Comparison of ENCODE assay signal across 10 cellular contexts in the genomic region with DNA sequence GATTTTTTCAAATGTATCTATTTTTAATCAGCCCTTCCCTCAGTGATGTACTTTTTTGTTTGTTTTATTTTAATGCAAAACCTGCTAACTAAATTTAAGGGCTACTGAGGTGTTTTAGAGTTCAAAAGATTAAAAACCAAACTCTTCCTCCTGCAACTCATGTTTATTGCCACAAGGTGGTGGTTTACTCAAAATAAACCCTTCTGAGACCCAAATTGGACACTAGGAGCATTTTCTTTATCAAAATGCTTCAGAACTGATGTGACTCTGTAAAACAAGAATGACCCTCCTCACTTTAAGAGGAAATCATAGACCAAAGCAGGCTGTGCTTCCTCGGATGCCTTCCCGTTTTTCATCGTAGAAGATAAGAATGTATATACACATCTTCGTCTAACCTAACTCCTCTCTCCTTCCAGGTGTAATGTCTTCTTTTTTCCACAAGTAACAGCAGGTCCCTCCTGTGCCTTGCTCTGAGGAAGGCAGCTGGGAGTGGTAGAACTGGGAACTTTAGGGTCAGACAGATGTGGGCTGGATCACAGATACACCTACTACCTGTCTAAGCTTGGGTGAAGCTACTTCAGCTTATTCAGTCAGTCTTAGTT. TPM values are rescaled to one million over a fixed set of nuclear protein-coding genes. Genes with fewer than 3 reads are reported as not detected.
A peak's percentile ranks its signal among the peaks of the same experiment; 100 is the strongest.
DNase-seq lines count a peak whose midpoint lies in the region; ATAC-seq and TF ChIP-seq lines count a peak whose summit lies in the region.
"Had no signal": no experiment of that assay in that cellular context is flagged by ENCODE, and none has a peak within 500 bp of the region (broad histone marks: within the 10 kb centered on the region; RNA-seq: fewer than 3 reads in every experiment).

No MANE protein-coding gene starts in this region.

- peak overlapping the region in 1 of 4 donors; percentile 59 for H3K27ac ChIP-seq in body of pancreas
- no peak overlapping the region for H3K27ac ChIP-seq in lung (ENCODE audit: low read depth in 1 of 2, low read length in 1 of 2)

- H3K36me3 ChIP-seq in body of pancreas (replicated peaks in 1 of 2; ENCODE audit: insufficient read depth in 1 of 2, low read depth in 2 of 2) (no peaks in the 10 kb centered on the region), lung (ENCODE audit: control insufficient read depth in 2 of 2, insufficient read depth in 2 of 2, low read length in 2 of 2) (no peaks in the 10 kb centered on the region)

- CTCF ChIA-PET in activated CD4-positive, alpha-beta T cell treated with anti-CD3 and anti-CD28 coated beads for 36 hours (lab: Charles Lee): interaction anchor here (0.7 to 0.8 kb wide), 2 partner anchors 15 to 31 kb away, joined by 3 to 4 read pairs; no protein-coding TSS in a partner anchor

- no peaks in the 10 kb centered on the region for H3K36me3 Mint-ChIP-seq in activated CD4-positive, alpha-beta T cell treated with anti-CD3 and anti-CD28 coated beads for 36 hours (ENCODE audit: low read depth)
- H3K36me3 Mint-ChIP-seq: naive B cell had no signal

- peaks cover 23% of the 10 kb centered on the region for H3K4me1 Mint-ChIP-seq in activated CD4-positive, alpha-beta T cell treated with anti-CD3 and anti-CD28 coated beads for 36 hours

- intact Hi-C loops in body of pancreas (cut with DNase I): no loop called here
- intact Hi-C loops in activated CD4-positive, alpha-beta T cell treated with anti-CD3 and anti-CD28 coated beads for 36 hours (cut with DNase I, micrococcal nuclease): loop anchor here in 1 of 2 experiments (5.0 kb wide), 1 partner anchor 585 kb away; no protein-coding TSS in a partner anchor

- DNase-seq in EL (peak; percentile 37), body of pancreas (no peak), lung (ENCODE audit: low spot score) (no peak)
- no peak for DNase-seq in activated CD4-positive, alpha-beta T cell treated with anti-CD3 and anti-CD28 coated beads for 36 hours
- no peak for DNase-seq in effector CD4-positive, alpha-beta T cell
- DNase-seq: naive B cell had no signal

- H3K4me3 ChIP-seq in body of pancreas (no peak overlapping the region), lung (no peak overlapping the region)

- H3K27ac Mint-ChIP-seq in activated CD4-positive, alpha-beta T cell treated with anti-CD3 and anti-CD28 coated beads for 36 hours: no peak overlapping the region

- H3K27me3 Mint-ChIP-seq in activated CD4-positive, alpha-beta T cell treated with anti-CD3 and anti-CD28 coated beads for 36 hours: no peaks in the 10 kb centered on the region

- no peak for TF ChIP-seq POLR2A in body of pancreas (IDR thresholded peaks at IDR 0.05)

- no peak overlapping the region for H3K4me3 Mint-ChIP-seq in activated CD4-positive, alpha-beta T cell treated with anti-CD3 and anti-CD28 coated beads for 36 hours

- H3K4me1 ChIP-seq in body of pancreas: peaks cover 25% of the 10 kb centered on the region
- H3K4me1 ChIP-seq in lung (ENCODE audit: control insufficient read depth in 2 of 2, insufficient read depth in 2 of 2, low read length in 2 of 2): peaks cover 6 to 7% of the 10 kb centered on the region in 2 donors

- POLR2A ChIA-PET in activated CD4-positive, alpha-beta T cell treated with anti-CD3 and anti-CD28 coated beads for 36 hours (lab: Charles Lee): no interaction called here

- H3K27me3 ChIP-seq in body of pancreas: no peaks in the 10 kb centered on the region
- H3K27me3 ChIP-seq in lung (ENCODE audit: control insufficient read depth, insufficient read depth): no peaks in the 10 kb centered on the region

- TF ChIP-seq CTCF in LNCAP (IDR thresholded peaks at IDR 0.05): peak; percentile 71
- peak; percentile 40 to 82 (median 68) for TF ChIP-seq CTCF in body of pancreas (IDR thresholded peaks at IDR 0.05)
- TF ChIP-seq CTCF in lung (IDR thresholded peaks at IDR 0.05; ENCODE audit: control extremely low read depth, extremely low read depth): peak; percentile 54

- WGBS in body of pancreas, 2 donors: 11 to 12% methylated on average over 4 of the region's 4 CpGs
- WGBS in lung, 2 donors: 31 to 36% methylated on average over 4 of the region's 4 CpGs

- H3K9me3 Mint-ChIP-seq in activated CD4-positive, alpha-beta T cell treated with anti-CD3 and anti-CD28 coated beads for 36 hours (ENCODE audit: low read depth): no peaks in the 10 kb centered on the region
- H3K9me3 Mint-ChIP-seq: naive B cell had no signal

- no peaks in the 10 kb centered on the region for H3K9me3 ChIP-seq in body of pancreas
- no peaks in the 10 kb centered on the region for H3K9me3 ChIP-seq in lung (ENCODE audit: control insufficient read depth in 2 of 2, insufficient read depth in 1 of 2, low read length in 1 of 2)

- ATAC-seq in body of pancreas: no peak
- no peak for ATAC-seq in lung (ENCODE audit: insufficient read depth, low FRiP score)
- no peak for ATAC-seq in activated CD4-positive, alpha-beta T cell treated with anti-CD3 and anti-CD28 coated beads for 36 hours
- no peak for ATAC-seq in HG02678 (IDR thresholded peaks at IDR 0.05; ENCODE audit: unreplicated experiment)
- ATAC-seq in HG03439 (IDR thresholded peaks at IDR 0.05; ENCODE audit: unreplicated experiment): no peak

RNA-seq across cellular contexts. Expression of a gene that starts 2.9 kb away (rescaled TPM):
- 1 to 10 TPM in 1 of 2 donors, not detected in 1; 1.3 TPM for total RNA-seq in body of pancreas
- total RNA-seq in lung: 10 to 100 TPM in 1 of 2 donors, 1 to 10 TPM in 1; 9.8 to 11.4 TPM
- 1 to 10 TPM; 2.8 to 5.0 TPM for polyA plus RNA-seq in lung
- under 1 TPM; 0.46 to 0.65 TPM for total RNA-seq in activated CD4-positive, alpha-beta T cell treated with anti-CD3 and anti-CD28 coated beads for 36 hours
- total RNA-seq: T-helper 1 cell treated with Interleukin-12 subunit alpha and Interleukin-12 subunit beta and Interleukin-4 antibody, amounts not matched to agents 30 ng/mL and 1 ng/mL, for 36 hours had no signal

RNA-seq across cellular contexts. Expression of a gene that starts 15.8 kb away (rescaled TPM):
- 10 to 100 TPM in 1 of 2 donors, 1 to 10 TPM in 1; 9.9 to 20.1 TPM for total RNA-seq in body of pancreas
- 10 to 100 TPM; 22.5 to 28.7 TPM for total RNA-seq in lung
- polyA plus RNA-seq in lung: 10 to 100 TPM; 12.6 to 22.2 TPM
- under 1 TPM; 0.16 TPM for total RNA-seq in activated CD4-positive, alpha-beta T cell treated with anti-CD3 and anti-CD28 coated beads for 36 hours
- total RNA-seq: T-helper 1 cell treated with Interleukin-12 subunit alpha and Interleukin-12 subunit beta and Interleukin-4 antibody, amounts not matched to agents 30 ng/mL and 1 ng/mL, for 36 hours had no signal

Comparison
In these comparisons a context has a peak if more than half of its experiments do, and no peak if none do; other contexts are left out.
1. RNA of a gene that starts 2.9 kb away (total RNA-seq): 9.8 to 11.4 TPM in lung; 1.3 TPM in body of pancreas and 0.46 to 0.65 TPM in activated CD4-positive, alpha-beta T cell treated with anti-CD3 and anti-CD28 coated beads for 36 hours; every median in the first group is over 4 times any median in the second.
2. RNA of a gene that starts 15.8 kb away (total RNA-seq): 22.5 to 28.7 TPM in lung and 9.9 to 20.1 TPM in body of pancreas; 0.16 TPM in activated CD4-positive, alpha-beta T cell treated with anti-CD3 and anti-CD28 coated beads for 36 hours; every median in the first group is over 4 times any median in the second.
3. Peak in every context shown above with its lines, with median percentiles within 50 percentile points of each other: CTCF ChIP-seq.